37 cellular contexts compared by ENCODE assay signal in the genomic region with DNA sequence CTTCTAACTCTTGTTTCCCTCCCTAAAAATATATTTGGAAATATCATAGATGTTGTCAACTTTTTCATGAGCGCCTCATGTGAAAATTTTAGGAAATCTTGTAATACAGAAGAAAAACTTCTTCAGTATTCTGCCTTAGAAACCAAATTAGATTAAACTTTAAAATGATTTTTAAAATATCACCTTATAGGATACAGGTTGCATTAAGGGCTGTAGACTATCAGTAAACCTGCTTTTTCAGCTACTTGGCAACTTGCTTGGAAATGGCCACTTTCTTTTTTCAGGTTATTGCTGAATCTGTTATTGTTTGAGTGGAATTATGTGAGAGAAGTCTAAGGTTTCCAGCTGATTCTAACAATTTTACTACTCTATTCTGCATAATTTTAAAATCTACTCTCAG.
"Had no signal": no experiment of that assay in that cellular context is flagged by ENCODE, and none has a peak within 500 bp of the region (broad histone marks: within the 10 kb centered on the region; RNA-seq: fewer than 3 reads in every experiment).

No MANE protein-coding gene starts in this region.

- H3K27me3 ChIP-seq: ascending aorta, cardiac muscle cell had no signal

- H3K9me3 Mint-ChIP-seq: activated B cell treated with CpG ODN at 0.5 μM for 24 hours; activated CD4-positive, alpha-beta memory T cell treated with anti-CD3 and anti-CD28 coated beads, Interleukin-2, amount 10 ng/mL, durations not matched to agents 7 days and 5 days; activated CD4-positive, alpha-beta T cell treated with anti-CD3 and anti-CD28 coated beads, Interleukin-2, amount 10 ng/mL, durations not matched to agents 7 days and 5 days; activated naive CD4-positive, alpha-beta T cell treated with anti-CD3 and anti-CD28 coated beads, Interleukin-2, amount 10 ng/mL, durations not matched to agents 7 days and 5 days; activated naive CD4-positive, alpha-beta T cell treated with anti-CD3 and anti-CD28 coated beads, Interleukin-2, amount 50 U/mL, for 24 hours; activated naive CD8-positive, alpha-beta T cell treated with anti-CD3 and anti-CD28 coated beads, Interleukin-2, amount 10 ng/mL, durations not matched to agents 7 days and 5 days; activated naive CD8-positive, alpha-beta T cell treated with anti-CD3 and anti-CD28 coated beads, Interleukin-2, amount 50 U/mL, for 24 hours; activated T-cell treated with anti-CD3 and anti-CD28 coated beads, Interleukin-2, amount 50 U/mL, for 24 hours; activated T-helper 2 cell treated with anti-CD3 and anti-CD28 coated beads, Interferon-gamma antibody, Interleukin-2, Interleukin-4, amounts not matched to agents 10 μg/mL and 5 μg/mL and 100 μg/mL, durations not matched to agents 14 hours and 24 hours and 36 hours; brain; central memory CD8-positive, alpha-beta T cell; T-helper 1 cell treated with Interleukin-12 subunit alpha and Interleukin-12 subunit beta and Interleukin-4 antibody, amounts not matched to agents 30 μg/mL and 1 μg/mL, for 36 hours; T-helper 2 cell treated with Interferon-gamma antibody and Interleukin-4, amounts not matched to agents 5 μg/mL and 100 μg/mL, for 36 hours had no signal

- H3K27ac Mint-ChIP-seq: activated B cell treated with CpG ODN at 0.5 μM for 24 hours; activated CD4-positive, alpha-beta memory T cell treated with anti-CD3 and anti-CD28 coated beads, Interleukin-2, amount 10 ng/mL, durations not matched to agents 7 days and 5 days; activated CD4-positive, alpha-beta T cell treated with anti-CD3 and anti-CD28 coated beads for 36 hours; activated CD4-positive, alpha-beta T cell treated with anti-CD3 and anti-CD28 coated beads, Interleukin-2, amount 10 ng/mL, durations not matched to agents 7 days and 5 days; activated CD8-positive, alpha-beta memory T cell treated with anti-CD3 and anti-CD28 coated beads, Interleukin-2, amount 10 ng/mL, durations not matched to agents 7 days and 5 days; activated CD8-positive, alpha-beta T cell treated with anti-CD3 and anti-CD28 coated beads, Interleukin-2, amount 10 ng/mL, durations not matched to agents 7 days and 5 days; activated naive CD4-positive, alpha-beta T cell treated with anti-CD3 and anti-CD28 coated beads, Interleukin-2, amount 10 ng/mL, durations not matched to agents 7 days and 5 days; activated naive CD4-positive, alpha-beta T cell treated with anti-CD3 and anti-CD28 coated beads, Interleukin-2, amount 50 U/mL, for 24 hours; activated naive CD8-positive, alpha-beta T cell; activated naive CD8-positive, alpha-beta T cell treated with anti-CD3 and anti-CD28 coated beads, Interleukin-2, amount 10 ng/mL, durations not matched to agents 7 days and 5 days; activated naive CD8-positive, alpha-beta T cell treated with anti-CD3 and anti-CD28 coated beads, Interleukin-2, amount 50 U/mL, for 24 hours; activated T-cell treated with anti-CD3 and anti-CD28 coated beads, Interleukin-2, amount 50 U/mL, for 24 hours; activated T-helper 2 cell treated with anti-CD3 and anti-CD28 coated beads, Interferon-gamma antibody, Interleukin-2, Interleukin-4, amounts not matched to agents 10 μg/mL and 5 μg/mL and 100 μg/mL, durations not matched to agents 14 hours and 24 hours and 36 hours; brain; T-helper 1 cell treated with Interleukin-12 subunit alpha and Interleukin-12 subunit beta and Interleukin-4 antibody, amounts not matched to agents 30 μg/mL and 1 μg/mL, for 36 hours; T-helper 2 cell treated with Interferon-gamma antibody and Interleukin-4, amounts not matched to agents 5 μg/mL and 100 μg/mL, for 36 hours had no signal

- DNase-seq: activated B cell treated with CpG ODN at 0.5 μM for 24 hours; activated CD4-positive, alpha-beta memory T cell treated with anti-CD3 and anti-CD28 coated beads, Interleukin-2, amount 10 ng/mL, durations not matched to agents 7 days and 5 days; activated CD4-positive, alpha-beta T cell treated with anti-CD3 and anti-CD28 coated beads for 36 hours; activated CD4-positive, alpha-beta T cell treated with anti-CD3 and anti-CD28 coated beads for 48 hours; activated CD4-positive, alpha-beta T cell treated with anti-CD3 and anti-CD28 coated beads, Interleukin-2, amount 10 ng/mL, durations not matched to agents 7 days and 5 days; activated CD4-positive, alpha-beta T cell treated with anti-CD3 and anti-CD28 coated beads, Interleukin-2, amount 50 U/mL, for 48 hours; activated CD4-positive, CD25-positive, alpha-beta regulatory T cell treated with anti-CD3 and anti-CD28 coated beads, Interleukin-2, amount 50 U/mL, for 72 hours; activated CD8-positive, alpha-beta memory T cell treated with anti-CD3 and anti-CD28 coated beads for 24 hours; activated CD8-positive, alpha-beta memory T cell treated with anti-CD3 and anti-CD28 coated beads, Interleukin-2, amount 10 ng/mL, durations not matched to agents 7 days and 5 days; activated CD8-positive, alpha-beta memory T cell treated with anti-CD3 and anti-CD28 coated beads, Interleukin-2, amount 50 U/mL, for 48 hours; activated CD8-positive, alpha-beta T cell treated with anti-CD3 and anti-CD28 coated beads, Interleukin-2, amount 10 ng/mL, durations not matched to agents 7 days and 5 days; activated effector memory CD4-positive, alpha-beta T cell treated with Interleukin-2 at 50 U/mL for 16 hours; activated gamma-delta T cell; activated naive CD4-positive, alpha-beta T cell treated with anti-CD3 and anti-CD28 coated beads, Interleukin-2, amount 10 ng/mL, durations not matched to agents 7 days and 5 days; activated naive CD4-positive, alpha-beta T cell treated with Interleukin-2 at 50 U/mL for 16 hours; activated naive CD8-positive, alpha-beta T cell treated with anti-CD3 and anti-CD28 coated beads, Interleukin-2, amount 10 ng/mL, durations not matched to agents 7 days and 5 days; activated naive CD8-positive, alpha-beta T cell treated with anti-CD3 and anti-CD28 coated beads, Interleukin-2, amount 50 U/mL, for 24 hours; activated T-cell treated with anti-CD3 and anti-CD28 coated beads, Interleukin-2, amount 50 U/mL, for 24 hours; activated T-cell treated with anti-CD3 and anti-CD28 coated beads, Interleukin-2, amount 50 U/mL, for 48 hours; amygdala; anterior cingulate cortex; caudate nucleus; cerebellar nuclear complex; T-helper 2 cell; T-helper 9 cell had no signal

- H3K4me3 ChIP-seq: ascending aorta, cardiac muscle cell had no signal

- H3K27ac ChIP-seq: ascending aorta, cardiac muscle cell, VCaP had no signal

- H3K27me3 Mint-ChIP-seq: activated B cell treated with CpG ODN at 0.5 μM for 24 hours; activated CD4-positive, alpha-beta memory T cell treated with anti-CD3 and anti-CD28 coated beads, Interleukin-2, amount 10 ng/mL, durations not matched to agents 7 days and 5 days; activated CD4-positive, alpha-beta T cell treated with anti-CD3 and anti-CD28 coated beads for 36 hours; activated CD4-positive, alpha-beta T cell treated with anti-CD3 and anti-CD28 coated beads, Interleukin-2, amount 10 ng/mL, durations not matched to agents 7 days and 5 days; activated CD8-positive, alpha-beta memory T cell treated with anti-CD3 and anti-CD28 coated beads, Interleukin-2, amount 10 ng/mL, durations not matched to agents 7 days and 5 days; activated naive CD4-positive, alpha-beta T cell treated with anti-CD3 and anti-CD28 coated beads, Interleukin-2, amount 10 ng/mL, durations not matched to agents 7 days and 5 days; activated naive CD4-positive, alpha-beta T cell treated with anti-CD3 and anti-CD28 coated beads, Interleukin-2, amount 50 U/mL, for 24 hours; activated naive CD8-positive, alpha-beta T cell; activated naive CD8-positive, alpha-beta T cell treated with anti-CD3 and anti-CD28 coated beads, Interleukin-2, amount 10 ng/mL, durations not matched to agents 7 days and 5 days; activated naive CD8-positive, alpha-beta T cell treated with anti-CD3 and anti-CD28 coated beads, Interleukin-2, amount 50 U/mL, for 24 hours; activated T-cell treated with anti-CD3 and anti-CD28 coated beads, Interleukin-2, amount 50 U/mL, for 24 hours; central memory CD8-positive, alpha-beta T cell had no signal

- FAIRE-seq: bronchial epithelial cell, TTC549 had no signal

- ATAC-seq: activated CD4-positive, alpha-beta T cell treated with anti-CD3 and anti-CD28 coated beads for 36 hours; activated CD8-positive, alpha-beta memory T cell treated with anti-CD3 and anti-CD28 coated beads, Interleukin-2, amount 10 ng/mL, durations not matched to agents 7 days and 5 days; activated CD8-positive, alpha-beta T cell treated with anti-CD3 and anti-CD28 coated beads, Interleukin-2, amount 10 ng/mL, durations not matched to agents 7 days and 5 days; activated naive CD8-positive, alpha-beta T cell treated with anti-CD3 and anti-CD28 coated beads, Interleukin-2, amount 50 U/mL, for 24 hours had no signal

- H3K4me3 Mint-ChIP-seq: activated B cell treated with CpG ODN at 0.5 μM for 24 hours; activated CD4-positive, alpha-beta memory T cell treated with anti-CD3 and anti-CD28 coated beads, Interleukin-2, amount 10 ng/mL, durations not matched to agents 7 days and 5 days; activated CD4-positive, alpha-beta T cell treated with anti-CD3 and anti-CD28 coated beads for 36 hours; activated CD4-positive, alpha-beta T cell treated with anti-CD3 and anti-CD28 coated beads, Interleukin-2, amount 10 ng/mL, durations not matched to agents 7 days and 5 days; activated CD8-positive, alpha-beta memory T cell treated with anti-CD3 and anti-CD28 coated beads, Interleukin-2, amount 10 ng/mL, durations not matched to agents 7 days and 5 days; activated CD8-positive, alpha-beta T cell treated with anti-CD3 and anti-CD28 coated beads, Interleukin-2, amount 10 ng/mL, durations not matched to agents 7 days and 5 days; activated naive CD4-positive, alpha-beta T cell treated with anti-CD3 and anti-CD28 coated beads, Interleukin-2, amount 10 ng/mL, durations not matched to agents 7 days and 5 days; activated naive CD4-positive, alpha-beta T cell treated with anti-CD3 and anti-CD28 coated beads, Interleukin-2, amount 50 U/mL, for 24 hours; activated naive CD8-positive, alpha-beta T cell; activated naive CD8-positive, alpha-beta T cell treated with anti-CD3 and anti-CD28 coated beads, Interleukin-2, amount 10 ng/mL, durations not matched to agents 7 days and 5 days; activated naive CD8-positive, alpha-beta T cell treated with anti-CD3 and anti-CD28 coated beads, Interleukin-2, amount 50 U/mL, for 24 hours; activated T-cell treated with anti-CD3 and anti-CD28 coated beads, Interleukin-2, amount 50 U/mL, for 24 hours; brain; central memory CD8-positive, alpha-beta T cell; T-helper 1 cell treated with Interleukin-12 subunit alpha and Interleukin-12 subunit beta and Interleukin-4 antibody, amounts not matched to agents 30 μg/mL and 1 μg/mL, for 36 hours; T-helper 2 cell treated with Interferon-gamma antibody and Interleukin-4, amounts not matched to agents 5 μg/mL and 100 μg/mL, for 36 hours had no signal

- H3K9me3 ChIP-seq: ascending aorta had no signal

- H3K4me1 Mint-ChIP-seq: activated B cell treated with CpG ODN at 0.5 μM for 24 hours had no signal
